ENCODE assay signal across 8 cellular contexts in genomic region chr12:89019439-89020120, GRCh38.
DNase-seq lines count a peak whose midpoint lies in the region; ATAC-seq, FAIRE-seq and TF ChIP-seq lines count a peak whose summit lies in the region.

No MANE protein-coding gene starts in this region.

- TF ChIP-seq CTCF in cardiac muscle cell (IDR thresholded peaks at IDR 0.05; ENCODE audit: low read depth, low read length) = peak; percentile 93
- peak; percentile 92 for TF ChIP-seq CTCF in progenitor cell of endocrine pancreas (IDR thresholded peaks at IDR 0.05; ENCODE audit: unreplicated experiment)

- no peaks in the 10 kb centered on the region for H3K9me3 ChIP-seq in cardiac muscle cell (ENCODE audit: low read depth)

- no peaks in the 10 kb centered on the region for H3K4me1 ChIP-seq in cardiac muscle cell (ENCODE audit: low read depth)

- no peak overlapping the region for H3K4me3 Mint-ChIP-seq in activated naive CD8-positive, alpha-beta T cell treated with anti-CD3 and anti-CD28 coated beads for 36 hours
- no peak overlapping the region for H3K4me3 Mint-ChIP-seq in progenitor cell of endocrine pancreas (ENCODE audit: low read depth)

- TF ChIP-seq POLR2A in GM12892 (IDR thresholded peaks at IDR 0.05; ENCODE audit: low read depth, low read length) = no peak

- no peaks in the 10 kb centered on the region for H3K36me3 Mint-ChIP-seq in activated naive CD8-positive, alpha-beta T cell treated with anti-CD3 and anti-CD28 coated beads for 36 hours
- no peaks in the 10 kb centered on the region for H3K36me3 Mint-ChIP-seq in progenitor cell of endocrine pancreas (ENCODE audit: insufficient read depth)

- FAIRE-seq in GM12892 (lab: Jason Lieb, UNC) = peak; percentile 95
- FAIRE-seq in urothelium cell line (lab: Jason Lieb, UNC) = peak; percentile 13

- no peak overlapping the region for H3K27ac Mint-ChIP-seq in activated naive CD8-positive, alpha-beta T cell treated with anti-CD3 and anti-CD28 coated beads for 36 hours
- H3K27ac Mint-ChIP-seq in progenitor cell of endocrine pancreas = no peak overlapping the region

- H3K4me3 ChIP-seq in cardiac muscle cell = no peak overlapping the region

- H3K27me3 Mint-ChIP-seq in activated naive CD8-positive, alpha-beta T cell treated with anti-CD3 and anti-CD28 coated beads for 36 hours = peaks cover 6% of the 10 kb centered on the region
- H3K27me3 Mint-ChIP-seq in progenitor cell of endocrine pancreas = no peaks in the 10 kb centered on the region

- ATAC-seq in HG02763 (IDR thresholded peaks at IDR 0.05; ENCODE audit: unreplicated experiment) (peak; percentile 94), SK-N-SH treated with all-trans-retinoic acid at 6 μM for 48 hours (peak; percentile 98)

- DNase-seq in GM12892 (ENCODE audit: insufficient read length) (no peak), NCI-H1092 treated with DMSO at 0.1 percent for 48 hours (lab: John Stamatoyannopoulos, UW) (peak; percentile 78), cardiac muscle cell (ENCODE audit: low read depth in 1 of 2, low spot score in 1 of 2) (peak; percentile 88 to 92), progenitor cell of endocrine pancreas (ENCODE audit: low spot score, unreplicated experiment) (peak; percentile 70), urothelium cell line (ENCODE audit: low spot score) (peak; percentile 70)
- peak; percentile 66 for DNase-seq in activated naive CD8-positive, alpha-beta T cell treated with anti-CD3 and anti-CD28 coated beads for 36 hours

- peaks cover 20% of the 10 kb centered on the region for H3K4me1 Mint-ChIP-seq in activated naive CD8-positive, alpha-beta T cell treated with anti-CD3 and anti-CD28 coated beads for 36 hours
- H3K4me1 Mint-ChIP-seq in progenitor cell of endocrine pancreas (ENCODE audit: low read depth) = peaks cover 17% of the 10 kb centered on the region

- no peak overlapping the region for H3K27ac ChIP-seq in cardiac muscle cell

- no peaks in the 10 kb centered on the region for H3K27me3 ChIP-seq in cardiac muscle cell

- H3K9me3 Mint-ChIP-seq in activated naive CD8-positive, alpha-beta T cell treated with anti-CD3 and anti-CD28 coated beads for 36 hours = no peaks in the 10 kb centered on the region
- no peaks in the 10 kb centered on the region for H3K9me3 Mint-ChIP-seq in progenitor cell of endocrine pancreas (ENCODE audit: low read depth)

- H3K36me3 ChIP-seq in cardiac muscle cell = no peaks in the 10 kb centered on the region

TF ChIP-seq in SK-N-SH treated with all-trans-retinoic acid at 6 μM for 48 hours, 23 proteins besides CTCF, POLR2A, EP300 and RAD21:
- TF ChIP-seq ZNF70 (CRISPR knock-in tag; IDR thresholded peaks at IDR 0.05) = no peak
